9 cellular contexts compared by ENCODE assay signal in genomic region chr12:1796515-1797010, GRCh38. TPM values are rescaled to one million over a fixed set of nuclear protein-coding genes. Genes with fewer than 3 reads are reported as not detected.
DNase-seq lines count a peak whose midpoint lies in the region; ATAC-seq, FAIRE-seq and TF ChIP-seq lines count a peak whose summit lies in the region.
"Had no signal": no experiment of that assay in that cellular context is flagged by ENCODE, and none has a peak within 500 bp of the region (broad histone marks: within the 10 kb centered on the region; RNA-seq: fewer than 3 reads in every experiment).

No MANE protein-coding gene starts in this region.

- H2AFZ ChIP-seq in osteoblast (ENCODE audit: low read length) = peak overlapping the region; percentile 89

- no peaks in the 10 kb centered on the region for H3K27me3 Mint-ChIP-seq in activated CD4-positive, alpha-beta T cell treated with anti-CD3 and anti-CD28 coated beads, Interleukin-2, amount 10 ng/mL, durations not matched to agents 7 days and 5 days

- H3K4me2 ChIP-seq in A549 = peak overlapping the region; percentile 98
- H3K4me2 ChIP-seq in osteoblast (ENCODE audit: insufficient read depth, low read length) = peak overlapping the region; percentile 89

- TF ChIP-seq RAD21 in A549 (conservative IDR thresholded peaks at IDR 0.05 in 1 of 2, IDR thresholded peaks at IDR 0.05 in 1 of 2) = no peak

- DNase-seq in A549 (ENCODE audit: low read depth in 1 of 2, low spot score in 1 of 2) (no peak), epithelial cell of proximal tubule (ENCODE audit: low read depth) (no peak), osteoblast (ENCODE audit: insufficient read length, low spot score, missing footprints) (peak; percentile 90), HPDE6-E6E7 (ENCODE audit: extremely low spot score) (no peak), OCI-M2 (lab: John Stamatoyannopoulos, UW; ENCODE audit: unreplicated experiment) (no peak)
- peak; percentile 57 for DNase-seq in activated CD4-positive, alpha-beta T cell treated with anti-CD3 and anti-CD28 coated beads, Interleukin-2, amount 10 ng/mL, durations not matched to agents 7 days and 5 days

- peak overlapping the region; percentile 94 for H3K27ac Mint-ChIP-seq in activated CD4-positive, alpha-beta T cell treated with anti-CD3 and anti-CD28 coated beads, Interleukin-2, amount 10 ng/mL, durations not matched to agents 7 days and 5 days

- ATAC-seq in A549 (peak; percentile 16 to 37), GM18870 (IDR thresholded peaks at IDR 0.05; ENCODE audit: unreplicated experiment) (peak; percentile 5), HG03196 (IDR thresholded peaks at IDR 0.05; ENCODE audit: unreplicated experiment) (peak; percentile 10)

- FAIRE-seq in A549 (lab: Jason Lieb, UNC) = no peak
- FAIRE-seq: islet of Langerhans had no signal

- H3K4me3 ChIP-seq in A549 (peak overlapping the region; percentile 54), epithelial cell of proximal tubule (ENCODE audit: low read depth, low read length) (peak overlapping the region; percentile 65), osteoblast (ENCODE audit: insufficient read depth, low read length) (peak overlapping the region; percentile 72)

- H3K27me3 ChIP-seq in osteoblast (ENCODE audit: insufficient read depth, low read length) = peaks cover 4% of the 10 kb centered on the region

- POLR2A ChIA-PET in A549 (lab: Yijun Ruan, JAX) = no interaction called here
- POLR2A ChIA-PET in activated CD4-positive, alpha-beta T cell treated with anti-CD3 and anti-CD28 coated beads, Interleukin-2, amount 10 ng/mL, durations not matched to agents 7 days and 5 days (lab: Charles Lee) = interaction anchor here (0.7 to 1.0 kb wide), 2 partner anchors 93 to 144 kb away, joined by 3 to 5 read pairs; no protein-coding TSS in a partner anchor

- H3K4me3 Mint-ChIP-seq in activated CD4-positive, alpha-beta T cell treated with anti-CD3 and anti-CD28 coated beads, Interleukin-2, amount 10 ng/mL, durations not matched to agents 7 days and 5 days = peak overlapping the region; percentile 85

- TF ChIP-seq CTCF in A549 (IDR thresholded peaks at IDR 0.05) (no peak), epithelial cell of proximal tubule (conservative IDR thresholded peaks at IDR 0.05; ENCODE audit: low read depth, low read length) (no peak), osteoblast (IDR thresholded peaks at IDR 0.05; ENCODE audit: extremely low read depth, low read depth, low read length) (no peak)

- no peak for TF ChIP-seq POLR2A in A549 (IDR thresholded peaks at IDR 0.05; ENCODE audit: low read length)

- H3K4me1 Mint-ChIP-seq in activated CD4-positive, alpha-beta T cell treated with anti-CD3 and anti-CD28 coated beads, Interleukin-2, amount 10 ng/mL, durations not matched to agents 7 days and 5 days = peaks cover 20% of the 10 kb centered on the region

- no peaks in the 10 kb centered on the region for H3K9me3 Mint-ChIP-seq in activated CD4-positive, alpha-beta T cell treated with anti-CD3 and anti-CD28 coated beads, Interleukin-2, amount 10 ng/mL, durations not matched to agents 7 days and 5 days

- WGBS in A549 (ENCODE audit: missing lambda C conversion rate) = 18% methylated on average over 10 of the region's 43 CpGs

- peak overlapping the region; percentile 78 to 85 for H3K27ac ChIP-seq in A549
- peak overlapping the region; percentile 15 for H3K27ac ChIP-seq in osteoblast (ENCODE audit: low read depth, low read length)

- no peak for TF ChIP-seq EP300 in A549 (IDR thresholded peaks at IDR 0.05)

- no peaks in the 10 kb centered on the region for H3K36me3 ChIP-seq in osteoblast (ENCODE audit: insufficient read depth, low read length)

- no peaks in the 10 kb centered on the region for H4K20me1 ChIP-seq in osteoblast (ENCODE audit: insufficient read depth, low read length)

- H3K36me3 Mint-ChIP-seq in activated CD4-positive, alpha-beta T cell treated with anti-CD3 and anti-CD28 coated beads, Interleukin-2, amount 10 ng/mL, durations not matched to agents 7 days and 5 days (ENCODE audit: low read depth) = no peaks in the 10 kb centered on the region

- no peaks in the 10 kb centered on the region for H3K79me2 ChIP-seq in osteoblast (ENCODE audit: insufficient read depth, low read length)

- CTCF ChIA-PET in A549 (lab: Yijun Ruan, JAX) = interaction anchor here (0.6 to 14.6 kb wide), 18 partner anchors 8 to 1687 kb away, joined by 3 to 483 read pairs (median 7); no protein-coding TSS in a partner anchor
- CTCF ChIA-PET in activated CD4-positive, alpha-beta T cell treated with anti-CD3 and anti-CD28 coated beads, Interleukin-2, amount 10 ng/mL, durations not matched to agents 7 days and 5 days (lab: Charles Lee) = interaction anchor here (1.0 to 7.9 kb wide), 10 partner anchors 14 to 161 kb away, joined by 3 to 66 read pairs (median 3); no protein-coding TSS in a partner anchor

- H3K9me3 ChIP-seq in A549 = no peaks in the 10 kb centered on the region
- no peaks in the 10 kb centered on the region for H3K9me3 ChIP-seq in osteoblast (ENCODE audit: low read depth, low read length)

- peaks cover 10% of the 10 kb centered on the region for H3K4me1 ChIP-seq in A549
- peaks cover 20% of the 10 kb centered on the region for H3K4me1 ChIP-seq in osteoblast (ENCODE audit: insufficient read depth, low read length)

TF ChIP-seq in A549, 52 proteins besides CTCF, POLR2A, EP300 and RAD21:
- TF ChIP-seq, protein P1, sequence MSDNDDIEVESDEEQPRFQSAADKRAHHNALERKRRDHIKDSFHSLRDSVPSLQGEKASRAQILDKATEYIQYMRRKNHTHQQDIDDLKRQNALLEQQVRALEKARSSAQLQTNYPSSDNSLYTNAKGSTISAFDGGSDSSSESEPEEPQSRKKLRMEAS (IDR thresholded peaks at IDR 0.05) = peak; percentile 37; the same call in 1 of the 2 replicates
- TF ChIP-seq E2F6 (IDR thresholded peaks at IDR 0.05; ENCODE audit: borderline replicate concordance, low read depth) (0 out of 2 replicates have a peak, but pooled peaks have one; percentile 27), PBX3 (IDR thresholded peaks at IDR 0.05) (no peak), RNF2 (IDR thresholded peaks at IDR 0.05; ENCODE audit: borderline replicate concordance, low read depth) (peak; percentile 34; the same call in 1 of the 2 replicates)

RNA-seq across cellular contexts. Expression of gene LRTM2, which starts 23.8 kb away (rescaled TPM):
- polyA plus RNA-seq in A549 (2011; rRNA removed) (not detected in 2 replicates), A549 (2017; fragmentation: RNase III; extraction: RNeasy Plus Mini Kit Qiagen cat#74134 plus additional on column Dnase treatment) (not detected in 3 replicates)
- polyA plus RNA-seq in A549 (2012; cell fraction: cytosol; rRNA removed) = 0.03 TPM in 1 of 2 replicates, not detected in the other
- polyA plus RNA-seq in A549 (2012; cell fraction: nucleus; rRNA removed) = 0.02 TPM in 1 of 2 replicates, not detected in the other
- polyA minus RNA-seq in A549 (2011; rRNA and poly(A)+ RNA removed) = not detected in 2 replicates
- total RNA-seq in activated CD4-positive, alpha-beta T cell treated with anti-CD3 and anti-CD28 coated beads, Interleukin-2, amount 10 ng/mL, durations not matched to agents 7 days and 5 days = not detected
- total RNA-seq in epithelial cell of proximal tubule (not detected in 2 replicates), osteoblast (not detected in 2 replicates)

Comparison
In these comparisons a context has a peak if more than half of its experiments do, and no peak if none do; other contexts are left out.
1. DNase-seq: peak in activated CD4-positive, alpha-beta T cell treated with anti-CD3 and anti-CD28 coated beads, Interleukin-2, amount 10 ng/mL, durations not matched to agents 7 days and 5 days (single experiment) and osteoblast (single experiment); none in A549 (0 of 2), epithelial cell of proximal tubule (single experiment), HPDE6-E6E7 (single experiment) and OCI-M2 (single experiment).
2. Peak in every context shown above with its lines, with median percentiles within 50 percentile points of each other: ATAC-seq and H3K4me3 ChIP-seq.